In the genomic region with DNA sequence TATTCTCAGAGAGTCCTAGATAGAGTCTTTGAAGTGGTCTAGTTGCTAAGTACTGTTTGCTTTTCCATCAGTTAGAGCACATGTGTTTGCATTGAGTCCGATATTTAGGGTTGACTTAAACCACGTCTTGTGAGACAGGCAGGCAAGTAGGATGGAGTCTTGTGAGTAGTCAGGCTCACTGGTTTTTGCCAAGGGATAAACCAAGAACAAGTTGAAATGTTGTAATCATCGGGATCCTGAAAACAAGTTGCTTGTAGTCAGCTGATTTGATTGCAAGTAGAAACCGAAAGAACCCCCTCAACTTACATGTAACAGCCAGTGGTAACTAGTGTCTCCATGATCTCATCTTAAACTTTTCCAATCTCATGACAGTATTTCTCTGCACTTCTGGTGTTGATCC, we compare ENCODE assay signal across 19 cellular contexts. TPM values are rescaled to one million over a fixed set of nuclear protein-coding genes. Genes with fewer than 3 reads are reported as not detected.
DNase-seq lines count a peak whose midpoint lies in the region; ATAC-seq and TF ChIP-seq lines count a peak whose summit lies in the region.
"Had no signal": no experiment of that assay in that cellular context is flagged by ENCODE, and none has a peak within 500 bp of the region (broad histone marks: within the 10 kb centered on the region; RNA-seq: fewer than 3 reads in every experiment).

No MANE protein-coding gene starts in this region.

- no peak for DNase-seq in MM.1S
- DNase-seq in esophagus squamous epithelium (lab: John Stamatoyannopoulos, UW): no peak
- DNase-seq in lower lobe of right lung: no peak
- no peak for DNase-seq in vagina (ENCODE audit: extremely low spot score in 2 of 2)
- DNase-seq in NCI-H524 (lab: John Stamatoyannopoulos, UW): no peak
- DNase-seq in inferior parietal cortex (ENCODE audit: extremely low spot score): no peak
- DNase-seq in DMS153 (lab: John Stamatoyannopoulos, UW): no peak
- DNase-seq: activated CD8-positive, alpha-beta memory T cell treated with anti-CD3 and anti-CD28 coated beads, Interleukin-2, amount 50 U/mL, for 4 hours; BE2C; HFFc6; kidney; naive thymus-derived CD8-positive, alpha-beta T cell; NCI-H187 treated with DMSO at 0.1 percent for 48 hours; NCI-H2227 treated with DMSO at 0.1 percent for 48 hours; NCI-H82; sigmoid colon; thyroid gland had no signal

- H3K9me2 ChIP-seq in MM.1S (replicated peaks; ENCODE audit: insufficient read depth, low read length): no peaks in the 10 kb centered on the region

- no peaks in the 10 kb centered on the region for H4K20me1 ChIP-seq in MM.1S (ENCODE audit: insufficient read depth, low read length)

- TF ChIP-seq POLR2A in esophagus squamous epithelium (IDR thresholded peaks at IDR 0.05) (no peak), vagina (IDR thresholded peaks at IDR 0.05) (no peak)

- H3K79me2 ChIP-seq in MM.1S (ENCODE audit: low read length): 0 out of 2 replicates have a peak, but pooled peaks cover 3% of the 10 kb centered on the region
- H3K79me2 ChIP-seq: parathyroid adenoma had no signal

- H3K27ac ChIP-seq in MM.1S (ENCODE audit: low read length): no peak overlapping the region
- H3K27ac ChIP-seq in esophagus squamous epithelium: peak overlapping the region in 3 of 4 donors; percentile 3 to 45 (median 32)
- peak overlapping the region; percentile 44 for H3K27ac ChIP-seq in lower lobe of right lung
- peak overlapping the region; percentile 62 for H3K27ac ChIP-seq in vagina
- H3K27ac ChIP-seq: body of pancreas, parathyroid adenoma, thyroid gland had no signal

- H3K36me3 ChIP-seq in MM.1S (replicated peaks; ENCODE audit: insufficient read depth, low read length): 0 out of 2 replicates have a peak, but pooled peaks cover 11% of the 10 kb centered on the region
- H3K36me3 ChIP-seq in esophagus squamous epithelium: peaks cover 3 to 100% (median 12%) of the 10 kb centered on the region in 3 donors
- H3K36me3 ChIP-seq in lower lobe of right lung: peaks cover 78% of the 10 kb centered on the region
- H3K36me3 ChIP-seq in vagina: peaks cover 0 to 46% of the 10 kb centered on the region in 2 donors

- no peak overlapping the region for H3K4me3 ChIP-seq in MM.1S (ENCODE audit: low read length)
- no peak overlapping the region for H3K4me3 ChIP-seq in esophagus squamous epithelium
- H3K4me3 ChIP-seq in lower lobe of right lung: no peak overlapping the region
- H3K4me3 ChIP-seq in vagina: no peak overlapping the region
- H3K4me3 ChIP-seq: body of pancreas, sigmoid colon, thyroid gland had no signal

- 67 to 81% methylated on average over 4 of the region's 4 CpGs for WGBS in esophagus squamous epithelium, 2 donors

- H3K9ac ChIP-seq in MM.1S (ENCODE audit: low read length): no peak overlapping the region
- H3K9ac ChIP-seq: parathyroid adenoma had no signal

- H3K9me3 ChIP-seq in MM.1S (replicated peaks; ENCODE audit: insufficient read depth, low read length) (no peaks in the 10 kb centered on the region), esophagus squamous epithelium (no peaks in the 10 kb centered on the region), lower lobe of right lung (no peaks in the 10 kb centered on the region), vagina (no peaks in the 10 kb centered on the region)
- H3K9me3 ChIP-seq: BE2C, body of pancreas, sigmoid colon, thyroid gland had no signal

- H3K4me1 ChIP-seq in MM.1S (ENCODE audit: low read length) (peaks cover 21% of the 10 kb centered on the region), esophagus squamous epithelium (peaks cover 0 to 17% (median 0%) of the 10 kb centered on the region in 3 donors), lower lobe of right lung (peaks cover 16% of the 10 kb centered on the region), vagina (peaks cover 6% of the 10 kb centered on the region)
- H3K4me1 ChIP-seq: BE2C, parathyroid adenoma, sigmoid colon, thyroid gland had no signal

- intact Hi-C loops in esophagus squamous epithelium (cut with DNase I): loop anchor here (5.0 kb wide), 1 partner anchor 36 kb away; no protein-coding TSS in a partner anchor
- intact Hi-C loops in lower lobe of right lung (cut with DNase I): no loop called here
- intact Hi-C loops in vagina (cut with DNase I): no loop called here

- peaks cover 7% of the 10 kb centered on the region for H3F3A ChIP-seq in MM.1S (ENCODE audit: insufficient read depth, low read length)

- no peak overlapping the region for H2AFZ ChIP-seq in MM.1S (ENCODE audit: low read length)
- H2AFZ ChIP-seq: parathyroid adenoma had no signal

- no peak for TF ChIP-seq CTCF in MM.1S (IDR thresholded peaks at IDR 0.05; ENCODE audit: low read length)
- TF ChIP-seq CTCF in esophagus squamous epithelium (IDR thresholded peaks at IDR 0.05): no peak
- no peak for TF ChIP-seq CTCF in lower lobe of right lung (IDR thresholded peaks at IDR 0.05)
- TF ChIP-seq CTCF in vagina (IDR thresholded peaks at IDR 0.05): no peak

- ATAC-seq in lower lobe of right lung: peak; percentile 61 to 62
- ATAC-seq: body of pancreas; naive thymus-derived CD8-positive, alpha-beta T cell had no signal

- no peaks in the 10 kb centered on the region for H3K27me3 ChIP-seq in MM.1S (replicated peaks; ENCODE audit: insufficient read depth, low read length)
- no peaks in the 10 kb centered on the region for H3K27me3 ChIP-seq in esophagus squamous epithelium
- H3K27me3 ChIP-seq in lower lobe of right lung (ENCODE audit: low read depth): no peaks in the 10 kb centered on the region
- no peaks in the 10 kb centered on the region for H3K27me3 ChIP-seq in vagina
- H3K27me3 ChIP-seq: BE2C, body of pancreas, sigmoid colon, thyroid gland had no signal

- H3K4me2 ChIP-seq in MM.1S (ENCODE audit: low read depth, low read length): peak overlapping the region; percentile 35; the same call in 1 of the 2 replicates

RNA-seq across cellular contexts. Expression of a gene that starts 17.2 kb away (rescaled TPM):
- total RNA-seq in esophagus squamous epithelium (10 to 100 TPM; 35.9 to 62.7 (median 47.5) TPM), lower lobe of right lung (107 TPM), vagina (72.4 TPM)

RNA-seq across cellular contexts. Expression of a gene that starts 52.8 kb away (rescaled TPM):
- total RNA-seq in esophagus squamous epithelium (100 to 1,000 TPM in 2 of 4 donors, 10 to 100 TPM in 2; 67.8 to 210 (median 113) TPM), lower lobe of right lung (269 TPM), vagina (268 TPM)
- total RNA-seq: naive thymus-derived CD8-positive, alpha-beta T cell had no signal
